9 cellular contexts compared by ENCODE assay signal in genomic region chr5:180808461-180809000, GRCh38. TPM values are rescaled to one million over a fixed set of nuclear protein-coding genes. Genes with fewer than 3 reads are reported as not detected.
DNase-seq lines count a peak whose midpoint lies in the region; ATAC-seq and TF ChIP-seq lines count a peak whose summit lies in the region.
"Had no signal": no experiment of that assay in that cellular context is flagged by ENCODE, and none has a peak within 500 bp of the region (broad histone marks: within the 10 kb centered on the region; RNA-seq: fewer than 3 reads in every experiment).

No MANE protein-coding gene starts in this region.

- no peaks in the 10 kb centered on the region for H3F3A ChIP-seq in OCI-LY1 (ENCODE audit: insufficient read depth, low read length)

- TF ChIP-seq CTCF in CD4-positive, alpha-beta T cell (IDR thresholded peaks at IDR 0.05) = no peak
- TF ChIP-seq CTCF in OCI-LY1 (IDR thresholded peaks at IDR 0.05; ENCODE audit: low read length) (no peak), omental fat pad (IDR thresholded peaks at IDR 0.05) (no peak), GM13976 (IDR thresholded peaks at IDR 0.05; ENCODE audit: borderline replicate concordance, control extremely low read depth, extremely low read depth, insufficient read depth, missing control alignments) (no peak)

- H3K27ac Mint-ChIP-seq in CD4-positive, alpha-beta T cell = peak overlapping the region; percentile 94

- H2AFZ ChIP-seq in OCI-LY1 (ENCODE audit: low read length) = no peak overlapping the region

- H3K4me3 ChIP-seq in OCI-LY1 (ENCODE audit: low read depth, low read length, poor library complexity, severe bottlenecking) = peak overlapping the region; percentile 70
- H3K4me3 ChIP-seq in effector memory CD4-positive, alpha-beta T cell (ENCODE audit: insufficient read depth, low read depth, low read length, poor library complexity, severe bottlenecking) = peak overlapping the region; percentile 69

- no peaks in the 10 kb centered on the region for H3K9me3 ChIP-seq in CD4-positive, alpha-beta T cell (ENCODE audit: control insufficient read depth, low read length)
- no peaks in the 10 kb centered on the region for H3K9me3 ChIP-seq in OCI-LY1 (ENCODE audit: low read length)
- H3K9me3 ChIP-seq in effector memory CD4-positive, alpha-beta T cell (ENCODE audit: control insufficient read depth, low read length) = no peaks in the 10 kb centered on the region

- POLR2A ChIA-PET in CD4-positive, alpha-beta T cell (lab: Charles Lee) = interaction anchor here (0.8 to 19.8 kb wide), 7 partner anchors 8 to 428 kb away, joined by 3 to 612 read pairs (median 4); partner anchors contain the start of gene ZFP62

- CTCF ChIA-PET in CD4-positive, alpha-beta T cell (lab: Charles Lee) = interaction anchor here (1.5 to 1.8 kb wide), 2 partner anchors 22 to 24 kb away, joined by 3 to 5 read pairs; no protein-coding TSS in a partner anchor

- peaks cover 76% of the 10 kb centered on the region for H3K4me1 ChIP-seq in OCI-LY1 (ENCODE audit: insufficient read depth, low read length, severe bottlenecking)
- H3K4me1 ChIP-seq in effector memory CD4-positive, alpha-beta T cell (ENCODE audit: control insufficient read depth, insufficient read depth, low read length, poor library complexity, severe bottlenecking) = peaks cover 69% of the 10 kb centered on the region

- peaks cover 26% of the 10 kb centered on the region for H3K36me3 Mint-ChIP-seq in CD4-positive, alpha-beta T cell (ENCODE audit: low read depth)

- ATAC-seq in CD4-positive, alpha-beta T cell (ENCODE audit: poor library complexity) = no peak
- no peak for ATAC-seq in omental fat pad (ENCODE audit: low FRiP score)

- H3K36me3 ChIP-seq in OCI-LY1 (ENCODE audit: insufficient read depth, low read length) = no peaks in the 10 kb centered on the region
- no peaks in the 10 kb centered on the region for H3K36me3 ChIP-seq in effector memory CD4-positive, alpha-beta T cell (ENCODE audit: control insufficient read depth, insufficient read depth, low read length)

- no peak for DNase-seq in CD4-positive, alpha-beta T cell
- no peak for DNase-seq in effector memory CD4-positive, alpha-beta T cell
- DNase-seq in omental fat pad (ENCODE audit: low spot score) (peak; percentile 15), SKM-1 treated with dmso at 0.1 percent for 144 hours (lab: John Stamatoyannopoulos, UW; ENCODE audit: unreplicated experiment) (no peak), middle frontal gyrus (ENCODE audit: extremely low spot score, low spot score) (no peak), GOT3 (lab: John Stamatoyannopoulos, UW) (no peak), GM13976 (ENCODE audit: low spot score) (no peak)
- DNase-seq: activated CD4-positive, alpha-beta T cell treated with anti-CD3 and anti-CD28 coated beads for 4 hours had no signal

- no peaks in the 10 kb centered on the region for H3K27me3 ChIP-seq in CD4-positive, alpha-beta T cell (ENCODE audit: control insufficient read depth, insufficient read depth, low read length)
- H3K27me3 ChIP-seq in OCI-LY1 (ENCODE audit: insufficient read depth, low read length) = no peaks in the 10 kb centered on the region
- H3K27me3 ChIP-seq in effector memory CD4-positive, alpha-beta T cell (replicated peaks; ENCODE audit: control insufficient read depth, insufficient read depth, low read length, poor library complexity, severe bottlenecking) = no peaks in the 10 kb centered on the region

- H3K4me1 Mint-ChIP-seq in CD4-positive, alpha-beta T cell (ENCODE audit: low read depth) = peaks cover 88% of the 10 kb centered on the region

- H3K27ac ChIP-seq in CD4-positive, alpha-beta T cell (ENCODE audit: low read depth, low read length) = peak overlapping the region; percentile 95
- peak overlapping the region; percentile 97 for H3K27ac ChIP-seq in OCI-LY1 (ENCODE audit: low read depth, low read length, poor library complexity, severe bottlenecking)
- H3K27ac ChIP-seq in effector memory CD4-positive, alpha-beta T cell (ENCODE audit: insufficient read depth, low read length, poor library complexity, severe bottlenecking) = peak overlapping the region; percentile 95

- peak overlapping the region; percentile 91 for H3K4me3 Mint-ChIP-seq in CD4-positive, alpha-beta T cell

- H3K4me2 ChIP-seq in OCI-LY1 (ENCODE audit: low read length) = peak overlapping the region; percentile 97

- intact Hi-C loops in CD4-positive, alpha-beta T cell (cut with DNase I, micrococcal nuclease) = loop anchor here (10.0 kb wide), 3 partner anchors 314 to 436 kb away; partner anchors contain the start of genes CNOT6 (in 1 of the 2) and RACK1 (in 1 of the 2)

- H3K9me3 Mint-ChIP-seq in CD4-positive, alpha-beta T cell = no peaks in the 10 kb centered on the region

- no peaks in the 10 kb centered on the region for H3K27me3 Mint-ChIP-seq in CD4-positive, alpha-beta T cell

- peaks cover 17% of the 10 kb centered on the region for H3K79me2 ChIP-seq in OCI-LY1 (ENCODE audit: insufficient read depth, low read length)

- no peaks in the 10 kb centered on the region for H4K20me1 ChIP-seq in OCI-LY1 (ENCODE audit: insufficient read depth, low read length)

- H3K9ac ChIP-seq in OCI-LY1 (ENCODE audit: low read length) = peak overlapping the region; percentile 81

- in situ Hi-C loops in GM13976 (cut with MboI; ENCODE audit: low sequenced_read_pairs, unreplicated experiment) = no loop called here

- no peaks in the 10 kb centered on the region for H3K9me2 ChIP-seq in OCI-LY1 (ENCODE audit: low read depth, low read length)

RNA-seq across cellular contexts. Expression of gene MGAT1, which starts 5.9 kb away (rescaled TPM):
- total RNA-seq in CD4-positive, alpha-beta T cell = 10 to 100 TPM; 49.0 to 60.2 TPM
- total RNA-seq in omental fat pad = 100 to 1,000 TPM; 159 to 376 (median 258) TPM

RNA-seq across cellular contexts. Expression of gene ZFP62, which starts 52.5 kb away (rescaled TPM):
- total RNA-seq in CD4-positive, alpha-beta T cell = 10 to 100 TPM; 22.6 to 24.9 TPM
- 10 to 100 TPM in 3 of 4 donors, 1 to 10 TPM in 1; 9.2 to 21.8 (median 10.8) TPM for total RNA-seq in omental fat pad
